Comparison of ENCODE assay signal across 1 cellular context in the genomic region with DNA sequence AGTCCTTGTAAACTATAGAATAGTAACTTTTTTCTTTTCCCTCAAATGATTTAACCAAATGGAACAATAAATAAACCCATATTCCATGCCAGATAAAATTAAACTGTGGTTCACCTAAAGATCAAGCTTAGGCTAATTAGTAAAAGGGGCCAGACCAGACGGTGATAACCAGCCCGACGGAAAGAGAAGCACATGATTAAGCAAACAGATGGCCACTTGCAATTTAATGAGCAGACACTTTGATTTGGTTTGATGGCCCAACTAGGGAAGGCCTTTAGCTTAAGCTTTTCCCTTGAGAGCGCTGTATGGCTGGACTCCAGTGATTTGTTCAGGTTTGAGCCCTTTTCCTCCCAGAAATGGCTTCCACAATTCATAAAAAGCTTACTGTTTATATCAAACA.
TF ChIP-seq lines count a peak whose summit lies in the region.

No MANE protein-coding gene starts in this region.

TF ChIP-seq in endothelial cell of umbilical vein, 7 proteins besides CTCF, POLR2A, EP300 and RAD21 (continued from another document):
- no peak for TF ChIP-seq GATA2 (IDR thresholded peaks at IDR 0.05; ENCODE audit: insufficient read depth, insufficient read length, low read depth, low read length)
- TF ChIP-seq MYC (IDR thresholded peaks at IDR 0.05; ENCODE audit: low read depth, low read length): no peak
